Comparison of ENCODE assay signal across 21 cellular contexts in genomic region chr7:3892167-3892566, GRCh38.
DNase-seq lines count a peak whose midpoint lies in the region; ATAC-seq, FAIRE-seq and TF ChIP-seq lines count a peak whose summit lies in the region.
"Had no signal": no experiment of that assay in that cellular context is flagged by ENCODE, and none has a peak within 500 bp of the region (broad histone marks: within the 10 kb centered on the region; RNA-seq: fewer than 3 reads in every experiment).

No MANE protein-coding gene starts in this region.

- peak; percentile 53 for DNase-seq in LHCN-M2 (ENCODE audit: low read depth)
- DNase-seq in body of pancreas: no peak
- peak; percentile 21 for DNase-seq in left kidney (ENCODE audit: low read depth, low spot score)
- DNase-seq in urothelium cell line (ENCODE audit: low spot score): no peak
- no peak for DNase-seq in GM23338 (ENCODE audit: low spot score)
- DNase-seq: Calu3; CD4-positive, CD25-positive, alpha-beta regulatory T cell; GF-D8; HFFc6; Karpas-422; MM.1S; NCI-H1092 treated with DMSO at 0.1 percent for 48 hours; NCI-H2107; NCI-H345; NCI-H526 treated with DMSO at 0.1 percent for 48 hours; NK-92 treated with Interleukin-12 subunit alpha and Interleukin-12 subunit beta, amount 100 ng/mL, for 24 hours; SHP77 treated with DMSO at 0.1 percent for 48 hours had no signal

- no peaks in the 10 kb centered on the region for H3K79me2 ChIP-seq in GM23338 (replicated peaks; ENCODE audit: insufficient read depth)

- H3K36me3 Mint-ChIP-seq in GM23338 (ENCODE audit: low read depth): no peaks in the 10 kb centered on the region
- H3K36me3 Mint-ChIP-seq: CD4-positive, CD25-positive, alpha-beta regulatory T cell had no signal

- TF ChIP-seq POLR2A in body of pancreas (IDR thresholded peaks at IDR 0.05): no peak

- H3K27ac ChIP-seq in body of pancreas (no peak overlapping the region), GM23338 (ENCODE audit: low read depth) (no peak overlapping the region)

- no peak overlapping the region for H2AFZ ChIP-seq in GM23338

- peaks cover 9% of the 10 kb centered on the region; the same call in 2 of the 3 replicates for H3K4me1 Mint-ChIP-seq in GM23338
- H3K4me1 Mint-ChIP-seq: CD4-positive, CD25-positive, alpha-beta regulatory T cell had no signal

- H3K36me3 ChIP-seq in body of pancreas (replicated peaks in 1 of 2; ENCODE audit: insufficient read depth in 1 of 2, low read depth in 2 of 2) (no peaks in the 10 kb centered on the region), GM23338 (ENCODE audit: insufficient read depth) (no peaks in the 10 kb centered on the region)

- H4K20me1 ChIP-seq in GM23338 (replicated peaks; ENCODE audit: insufficient read depth): no peaks in the 10 kb centered on the region

- H3K27me3 ChIP-seq in body of pancreas (no peaks in the 10 kb centered on the region), GM23338 (ENCODE audit: insufficient read depth) (no peaks in the 10 kb centered on the region)

- FAIRE-seq in urothelium cell line (lab: Jason Lieb, UNC): peak; percentile 87
- FAIRE-seq: GM12891 had no signal

- H3K4me2 ChIP-seq in GM23338: no peak overlapping the region

- TF ChIP-seq CTCF in body of pancreas (IDR thresholded peaks at IDR 0.05): no peak
- TF ChIP-seq CTCF in GM23338 (conservative IDR thresholded peaks at IDR 0.05; ENCODE audit: low read depth in 2 of 2): no peak

- peak; percentile 12 for ATAC-seq in body of pancreas
- ATAC-seq in GM23338: no peak
- no peak for ATAC-seq in GM21717 (IDR thresholded peaks at IDR 0.05; ENCODE audit: unreplicated experiment)
- ATAC-seq in GM21423 (IDR thresholded peaks at IDR 0.05; ENCODE audit: unreplicated experiment): no peak
- ATAC-seq: SK-N-SH treated with all-trans-retinoic acid at 6 μM for 48 hours had no signal

- H3K27me3 Mint-ChIP-seq in GM23338 (ENCODE audit: insufficient read depth, low read depth, poor library complexity): peaks cover 2% of the 10 kb centered on the region
- H3K27me3 Mint-ChIP-seq: CD4-positive, CD25-positive, alpha-beta regulatory T cell had no signal

- H3F3A ChIP-seq in GM23338 (replicated peaks; ENCODE audit: low read depth): no peaks in the 10 kb centered on the region

- H3K4me3 Mint-ChIP-seq in GM23338: no peak overlapping the region
- H3K4me3 Mint-ChIP-seq: CD4-positive, CD25-positive, alpha-beta regulatory T cell; HFFc6 had no signal

- no peak overlapping the region for H3K27ac Mint-ChIP-seq in GM23338
- H3K27ac Mint-ChIP-seq: CD4-positive, CD25-positive, alpha-beta regulatory T cell; HFFc6 had no signal

- WGBS in body of pancreas, 2 donors: 88 to 91% methylated on average over 7 of the region's 7 CpGs

- no peaks in the 10 kb centered on the region for H3K9me3 Mint-ChIP-seq in GM23338
- H3K9me3 Mint-ChIP-seq: CD4-positive, CD25-positive, alpha-beta regulatory T cell had no signal

- H3K9me3 ChIP-seq in body of pancreas: no peaks in the 10 kb centered on the region

- H3K4me3 ChIP-seq in body of pancreas: no peak overlapping the region
- H3K4me3 ChIP-seq in GM23338: no peak overlapping the region

- H3K4me1 ChIP-seq in body of pancreas (no peaks in the 10 kb centered on the region), GM23338 (ENCODE audit: insufficient read depth) (no peaks in the 10 kb centered on the region)

- peaks cover 8% of the 10 kb centered on the region for H3K9me2 ChIP-seq in GM23338 (ENCODE audit: insufficient read depth)

- intact Hi-C loops in body of pancreas (cut with DNase I): loop anchor here (10.0 kb wide), 1 partner anchor 1007 kb away; no protein-coding TSS in a partner anchor

TF ChIP-seq in GM23338, 12 proteins besides CTCF, POLR2A, EP300 and RAD21:
- TF ChIP-seq EZH2 (IDR thresholded peaks at IDR 0.05; ENCODE audit: low read depth, unreplicated experiment): no peak
- TF ChIP-seq ZNF331 (CRISPR knock-in tag; IDR thresholded peaks at IDR 0.05; ENCODE audit: low read depth): no peak
- TF ChIP-seq NANOG (IDR thresholded peaks at IDR 0.05; ENCODE audit: borderline replicate concordance): no peak
- TF ChIP-seq ZNF114 (CRISPR knock-in tag; IDR thresholded peaks at IDR 0.05): no peak
- TF ChIP-seq ZNF462 (CRISPR knock-in tag; IDR thresholded peaks at IDR 0.05): no peak

Comparison
In these comparisons a context has a peak if more than half of its experiments do, and no peak if none do; other contexts are left out.
1. DNase-seq: peak in LHCN-M2 (single experiment) and left kidney (single experiment); none in body of pancreas (0 of 4), urothelium cell line (single experiment) and GM23338 (single experiment).